8 cellular contexts compared by ENCODE assay signal in genomic region chr6:32176476-32177181, GRCh38. TPM values are rescaled to one million over a fixed set of nuclear protein-coding genes. Genes with fewer than 3 reads are reported as not detected.
DNase-seq lines count a peak whose midpoint lies in the region; ATAC-seq and TF ChIP-seq lines count a peak whose summit lies in the region.

No MANE protein-coding gene starts in this region.

- H3K4me3 ChIP-seq in foreskin fibroblast (ENCODE audit: low read depth in 1 of 2, low read length in 2 of 2) (peak overlapping the region; percentile 89 to 94), sigmoid colon (peak overlapping the region; percentile 85 to 97 (median 92))

- peaks cover 20% of the 10 kb centered on the region for H3K36me3 Mint-ChIP-seq in T-helper 1 cell treated with Interleukin-12 subunit alpha and Interleukin-12 subunit beta and Interleukin-4 antibody, amounts not matched to agents 30 μg/mL and 1 μg/mL, for 36 hours (ENCODE audit: low read depth)

- H3K27ac Mint-ChIP-seq in T-helper 1 cell treated with Interleukin-12 subunit alpha and Interleukin-12 subunit beta and Interleukin-4 antibody, amounts not matched to agents 30 μg/mL and 1 μg/mL, for 36 hours, result peak overlapping the region; percentile 99

- TF ChIP-seq EP300 in sigmoid colon (IDR thresholded peaks at IDR 0.05), result no peak

- peaks cover 8 to 22% (median 13%) of the 10 kb centered on the region in 4 donors for H3K36me3 ChIP-seq in sigmoid colon

- ATAC-seq in HG03097 (IDR thresholded peaks at IDR 0.05; ENCODE audit: low FRiP score, unreplicated experiment) (no peak), HG03354 (IDR thresholded peaks at IDR 0.05; ENCODE audit: poor library complexity, severe bottlenecking, unreplicated experiment) (no peak), HG03469 (IDR thresholded peaks at IDR 0.05; ENCODE audit: unreplicated experiment) (no peak)

- no peak for DNase-seq in T-helper 1 cell
- DNase-seq in foreskin fibroblast, result peak; percentile 72 to 84
- DNase-seq in sigmoid colon, result no peak

- H3K27ac ChIP-seq in VCaP, result peak overlapping the region; percentile 92
- peak overlapping the region; percentile 88 to 96 (median 94) for H3K27ac ChIP-seq in sigmoid colon

- TF ChIP-seq CTCF in VCaP (conservative IDR thresholded peaks at IDR 0.05) (no peak), foreskin fibroblast (IDR thresholded peaks at IDR 0.05; ENCODE audit: low read depth, low read length) (no peak), sigmoid colon (IDR thresholded peaks at IDR 0.05) (no peak)

- no peaks in the 10 kb centered on the region for H3K9me3 ChIP-seq in sigmoid colon

- H3K27me3 ChIP-seq in sigmoid colon, result no peaks in the 10 kb centered on the region

- H3K4me3 Mint-ChIP-seq in T-helper 1 cell treated with Interleukin-12 subunit alpha and Interleukin-12 subunit beta and Interleukin-4 antibody, amounts not matched to agents 30 μg/mL and 1 μg/mL, for 36 hours, result peak overlapping the region; percentile 99

- H3K9me3 Mint-ChIP-seq in T-helper 1 cell treated with Interleukin-12 subunit alpha and Interleukin-12 subunit beta and Interleukin-4 antibody, amounts not matched to agents 30 μg/mL and 1 μg/mL, for 36 hours, result no peaks in the 10 kb centered on the region

- 24 to 45% methylated on average over 5 of the region's 5 CpGs for WGBS in sigmoid colon, 2 donors

- peaks cover 61% of the 10 kb centered on the region for H3K4me1 Mint-ChIP-seq in T-helper 1 cell treated with Interleukin-12 subunit alpha and Interleukin-12 subunit beta and Interleukin-4 antibody, amounts not matched to agents 30 μg/mL and 1 μg/mL, for 36 hours (ENCODE audit: low read depth)

- TF ChIP-seq POLR2A in sigmoid colon (IDR thresholded peaks at IDR 0.05), result no peak

- H3K27me3 Mint-ChIP-seq in T-helper 1 cell treated with Interleukin-12 subunit alpha and Interleukin-12 subunit beta and Interleukin-4 antibody, amounts not matched to agents 30 μg/mL and 1 μg/mL, for 36 hours (ENCODE audit: low read depth), result no peaks in the 10 kb centered on the region

- peaks cover 0 to 68% (median 45%) of the 10 kb centered on the region in 4 donors for H3K4me1 ChIP-seq in sigmoid colon

- intact Hi-C loops in sigmoid colon (cut with DNase I), result loop anchor here (1.0 to 10.0 kb wide), 3 partner anchors 22 to 509 kb away; partner anchors contain the start of genes CSNK2B, HSPA1B, LY6G5B and PPT2

RNA-seq across cellular contexts. Expression of gene AGPAT1, which starts 0.7 kb away (rescaled TPM):
- total RNA-seq in sigmoid colon, result 10 to 100 TPM; 32.4 to 45.7 (median 36.5) TPM
- 10 to 100 TPM; 36.6 to 54.2 (median 37.9) TPM for polyA plus RNA-seq in sigmoid colon

RNA-seq across cellular contexts. Expression of gene RNF5, which starts 1.6 kb away (rescaled TPM):
- 100 to 1,000 TPM in 2 of 4 donors, 10 to 100 TPM in 2; 61.5 to 118 (median 95.1) TPM for total RNA-seq in sigmoid colon
- polyA plus RNA-seq in sigmoid colon, result 100 to 1,000 TPM in 2 of 3 donors, 10 to 100 TPM in 1; 95.2 to 220 (median 189) TPM

RNA-seq across cellular contexts. Expression of gene AGER, which starts 7.4 kb away (rescaled TPM):
- total RNA-seq in sigmoid colon, result 1 to 10 TPM; 1.9 to 8.9 (median 5.3) TPM
- 10 to 100 TPM in 1 of 3 donors, 1 to 10 TPM in 1, not detected in 1; 2.4 to 10.6 TPM for polyA plus RNA-seq in sigmoid colon

RNA-seq across cellular contexts. Expression of gene EGFL8, which starts 12.2 kb away (rescaled TPM):
- 10 to 100 TPM in 3 of 4 donors, 1 to 10 TPM in 1; 8.1 to 24.4 (median 14.3) TPM for total RNA-seq in sigmoid colon
- 10 to 100 TPM in 2 of 3 donors, 1 to 10 TPM in 1; 2.3 to 15.1 (median 13.8) TPM for polyA plus RNA-seq in sigmoid colon

RNA-seq across cellular contexts. Expression of gene PBX2, which starts 13.4 kb away (rescaled TPM):
- 10 to 100 TPM; 53.6 to 67.7 (median 57.0) TPM for total RNA-seq in sigmoid colon
- 10 to 100 TPM; 16.6 to 55.2 (median 19.8) TPM for polyA plus RNA-seq in sigmoid colon

Comparison
In these comparisons a context has a peak if more than half of its experiments do, and no peak if none do; other contexts are left out.
1. DNase-seq: peak in foreskin fibroblast (2 of 2); none in T-helper 1 cell (0 of 5) and sigmoid colon (single experiment).